ENCODE assay signal across 1 cellular context in the genomic region with DNA sequence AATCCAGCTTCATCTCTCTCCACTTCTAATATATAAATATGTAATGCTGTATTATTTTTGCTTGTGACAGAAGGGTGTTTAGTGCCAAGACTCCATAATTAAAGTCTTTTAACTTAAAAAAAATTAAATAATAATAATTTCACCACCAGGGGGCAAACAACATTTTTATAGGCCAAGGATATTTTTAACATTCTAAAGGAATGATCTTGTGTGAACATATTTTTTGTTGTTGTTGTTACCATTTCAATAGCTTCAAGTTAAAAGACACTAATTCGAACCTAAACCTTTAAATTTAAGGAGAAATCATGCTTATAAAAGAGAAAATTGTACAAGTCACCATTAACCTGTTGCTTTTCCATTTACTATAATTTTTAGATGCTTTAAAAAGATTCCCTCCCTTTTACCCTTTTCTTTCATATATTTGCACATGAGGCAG.
A peak's percentile ranks its signal among the peaks of the same experiment; 100 is the strongest.
TF ChIP-seq lines count a peak whose summit lies in the region.

No MANE protein-coding gene starts in this region.

TF ChIP-seq in K562, 482 proteins besides CTCF, POLR2A, EP300 and RAD21:
- TF ChIP-seq, protein P1, sequence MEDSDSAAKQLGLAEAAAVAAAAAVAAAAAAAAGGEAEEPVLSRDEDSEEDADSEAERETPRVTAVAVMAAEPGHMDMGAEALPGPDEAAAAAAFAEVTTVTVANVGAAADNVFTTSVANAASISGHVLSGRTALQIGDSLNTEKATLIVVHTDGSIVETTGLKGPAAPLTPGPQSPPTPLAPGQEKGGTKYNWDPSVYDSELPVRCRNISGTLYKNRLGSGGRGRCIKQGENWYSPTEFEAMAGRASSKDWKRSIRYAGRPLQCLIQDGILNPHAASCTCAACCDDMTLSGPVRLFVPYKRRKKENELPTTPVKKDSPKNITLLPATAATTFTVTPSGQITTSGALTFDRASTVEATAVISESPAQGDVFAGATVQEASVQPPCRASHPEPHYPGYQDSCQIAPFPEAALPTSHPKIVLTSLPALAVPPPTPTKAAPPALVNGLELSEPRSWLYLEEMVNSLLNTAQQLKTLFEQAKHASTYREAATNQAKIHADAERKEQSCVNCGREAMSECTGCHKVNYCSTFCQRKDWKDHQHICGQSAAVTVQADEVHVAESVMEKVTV (CRISPR knock-in tag; IDR thresholded peaks at IDR 0.05), result 0 out of 2 replicates have a peak, but pooled peaks have one; percentile 11
- peak; percentile 26; the same call in 1 of the 2 replicates for TF ChIP-seq ZNF316 (IDR thresholded peaks at IDR 0.05)
- TF ChIP-seq, protein P2, sequence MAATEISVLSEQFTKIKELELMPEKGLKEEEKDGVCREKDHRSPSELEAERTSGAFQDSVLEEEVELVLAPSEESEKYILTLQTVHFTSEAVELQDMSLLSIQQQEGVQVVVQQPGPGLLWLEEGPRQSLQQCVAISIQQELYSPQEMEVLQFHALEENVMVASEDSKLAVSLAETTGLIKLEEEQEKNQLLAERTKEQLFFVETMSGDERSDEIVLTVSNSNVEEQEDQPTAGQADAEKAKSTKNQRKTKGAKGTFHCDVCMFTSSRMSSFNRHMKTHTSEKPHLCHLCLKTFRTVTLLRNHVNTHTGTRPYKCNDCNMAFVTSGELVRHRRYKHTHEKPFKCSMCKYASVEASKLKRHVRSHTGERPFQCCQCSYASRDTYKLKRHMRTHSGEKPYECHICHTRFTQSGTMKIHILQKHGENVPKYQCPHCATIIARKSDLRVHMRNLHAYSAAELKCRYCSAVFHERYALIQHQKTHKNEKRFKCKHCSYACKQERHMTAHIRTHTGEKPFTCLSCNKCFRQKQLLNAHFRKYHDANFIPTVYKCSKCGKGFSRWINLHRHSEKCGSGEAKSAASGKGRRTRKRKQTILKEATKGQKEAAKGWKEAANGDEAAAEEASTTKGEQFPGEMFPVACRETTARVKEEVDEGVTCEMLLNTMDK (IDR thresholded peaks at IDR 0.05; ENCODE audit: borderline replicate concordance, insufficient read depth, low read depth, low read length, poor library complexity, severe bottlenecking), result no peak
- no peak for TF ChIP-seq ZFP30 (CRISPR knock-in tag; IDR thresholded peaks at IDR 0.05; ENCODE audit: borderline replicate concordance)
- TF ChIP-seq, protein P3, sequence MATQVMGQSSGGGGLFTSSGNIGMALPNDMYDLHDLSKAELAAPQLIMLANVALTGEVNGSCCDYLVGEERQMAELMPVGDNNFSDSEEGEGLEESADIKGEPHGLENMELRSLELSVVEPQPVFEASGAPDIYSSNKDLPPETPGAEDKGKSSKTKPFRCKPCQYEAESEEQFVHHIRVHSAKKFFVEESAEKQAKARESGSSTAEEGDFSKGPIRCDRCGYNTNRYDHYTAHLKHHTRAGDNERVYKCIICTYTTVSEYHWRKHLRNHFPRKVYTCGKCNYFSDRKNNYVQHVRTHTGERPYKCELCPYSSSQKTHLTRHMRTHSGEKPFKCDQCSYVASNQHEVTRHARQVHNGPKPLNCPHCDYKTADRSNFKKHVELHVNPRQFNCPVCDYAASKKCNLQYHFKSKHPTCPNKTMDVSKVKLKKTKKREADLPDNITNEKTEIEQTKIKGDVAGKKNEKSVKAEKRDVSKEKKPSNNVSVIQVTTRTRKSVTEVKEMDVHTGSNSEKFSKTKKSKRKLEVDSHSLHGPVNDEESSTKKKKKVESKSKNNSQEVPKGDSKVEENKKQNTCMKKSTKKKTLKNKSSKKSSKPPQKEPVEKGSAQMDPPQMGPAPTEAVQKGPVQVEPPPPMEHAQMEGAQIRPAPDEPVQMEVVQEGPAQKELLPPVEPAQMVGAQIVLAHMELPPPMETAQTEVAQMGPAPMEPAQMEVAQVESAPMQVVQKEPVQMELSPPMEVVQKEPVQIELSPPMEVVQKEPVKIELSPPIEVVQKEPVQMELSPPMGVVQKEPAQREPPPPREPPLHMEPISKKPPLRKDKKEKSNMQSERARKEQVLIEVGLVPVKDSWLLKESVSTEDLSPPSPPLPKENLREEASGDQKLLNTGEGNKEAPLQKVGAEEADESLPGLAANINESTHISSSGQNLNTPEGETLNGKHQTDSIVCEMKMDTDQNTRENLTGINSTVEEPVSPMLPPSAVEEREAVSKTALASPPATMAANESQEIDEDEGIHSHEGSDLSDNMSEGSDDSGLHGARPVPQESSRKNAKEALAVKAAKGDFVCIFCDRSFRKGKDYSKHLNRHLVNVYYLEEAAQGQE (CRISPR knock-in tag; IDR thresholded peaks at IDR 0.05; ENCODE audit: low read depth), result no peak
- TF ChIP-seq TOE1 (IDR thresholded peaks at IDR 0.05; ENCODE audit: borderline replicate concordance), result no peak
- TF ChIP-seq TOE1 (CRISPR knock-in tag; IDR thresholded peaks at IDR 0.05; ENCODE audit: borderline replicate concordance, low read depth), result no peak
- TF ChIP-seq ZNF174 (CRISPR knock-in tag; IDR thresholded peaks at IDR 0.05), result no peak
- TF ChIP-seq PTTG1 (tag; IDR thresholded peaks at IDR 0.05; ENCODE audit: low read depth), result no peak
- TF ChIP-seq SNRNP70 (optimal IDR thresholded peaks at IDR 0.05; ENCODE audit: low read depth, low read length), result no peak
- no peak for TF ChIP-seq ZNF175 (CRISPR knock-in tag; IDR thresholded peaks at IDR 0.05; ENCODE audit: low read depth)
- TF ChIP-seq, protein P4, sequence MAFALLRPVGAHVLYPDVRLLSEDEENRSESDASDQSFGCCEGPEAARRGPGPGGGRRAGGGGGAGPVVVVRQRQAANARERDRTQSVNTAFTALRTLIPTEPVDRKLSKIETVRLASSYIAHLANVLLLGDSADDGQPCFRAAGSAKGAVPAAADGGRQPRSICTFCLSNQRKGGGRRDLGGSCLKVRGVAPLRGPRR (CRISPR knock-in tag; IDR thresholded peaks at IDR 0.05), result no peak
- TF ChIP-seq, protein P5, sequence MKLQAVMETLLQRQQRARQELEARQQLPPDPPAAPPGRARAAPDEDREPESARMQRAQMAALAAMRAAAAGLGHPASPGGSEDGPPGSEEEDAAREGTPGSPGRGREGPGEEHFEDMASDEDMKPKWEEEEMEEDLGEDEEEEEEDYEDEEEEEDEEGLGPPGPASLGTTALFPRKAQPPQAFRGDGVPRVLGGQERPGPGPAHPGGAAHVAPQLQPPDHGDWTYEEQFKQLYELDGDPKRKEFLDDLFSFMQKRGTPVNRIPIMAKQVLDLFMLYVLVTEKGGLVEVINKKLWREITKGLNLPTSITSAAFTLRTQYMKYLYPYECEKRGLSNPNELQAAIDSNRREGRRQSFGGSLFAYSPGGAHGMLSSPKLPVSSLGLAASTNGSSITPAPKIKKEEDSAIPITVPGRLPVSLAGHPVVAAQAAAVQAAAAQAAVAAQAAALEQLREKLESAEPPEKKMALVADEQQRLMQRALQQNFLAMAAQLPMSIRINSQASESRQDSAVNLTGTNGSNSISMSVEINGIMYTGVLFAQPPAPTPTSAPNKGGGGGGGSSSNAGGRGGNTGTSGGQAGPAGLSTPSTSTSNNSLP (IDR thresholded peaks at IDR 0.05; ENCODE audit: borderline replicate concordance, low read depth, low read length), result 0 out of 2 replicates have a peak, but pooled peaks have one; percentile 73
